In the genomic region with DNA sequence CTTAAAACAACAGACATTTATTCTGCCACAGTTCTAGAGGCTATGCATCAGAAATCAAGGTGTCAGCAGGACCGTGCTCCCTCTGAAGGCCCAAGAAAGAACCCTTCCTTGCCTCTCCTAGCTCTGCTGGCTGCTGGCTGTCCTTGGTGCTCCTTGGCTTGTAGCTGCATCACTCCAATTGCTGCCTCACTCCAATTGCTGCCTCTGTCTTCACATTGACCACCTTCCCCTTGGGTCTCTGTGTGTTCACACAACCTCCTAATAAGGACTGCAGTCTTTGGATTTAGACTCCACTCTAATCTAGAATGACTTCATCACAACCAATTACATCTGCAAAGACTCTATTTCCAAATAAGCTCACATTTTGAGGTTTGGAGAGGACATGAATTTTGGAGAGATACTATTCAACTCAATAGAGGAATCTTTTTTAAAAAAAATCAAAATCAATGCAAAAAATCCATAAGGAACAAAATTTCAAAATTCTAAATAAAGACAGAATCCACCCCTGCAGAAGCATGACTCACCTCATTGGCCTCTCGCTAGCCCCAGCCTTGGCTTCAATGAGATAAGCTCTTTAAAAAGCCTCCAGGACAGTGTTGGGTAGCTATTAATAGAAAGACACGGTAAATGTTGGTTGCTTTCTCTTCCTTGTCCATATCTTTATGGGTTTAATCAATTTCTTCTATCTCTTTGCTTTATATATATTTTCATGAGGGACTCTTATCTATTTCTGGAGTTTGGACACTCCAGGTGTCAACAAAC, we compare ENCODE assay signal across 12 cellular contexts.
DNase-seq lines count a peak whose midpoint lies in the region; TF ChIP-seq lines count a peak whose summit lies in the region.
"Had no signal": no experiment of that assay in that cellular context is flagged by ENCODE, and none has a peak within 500 bp of the region (broad histone marks: within the 10 kb centered on the region; RNA-seq: fewer than 3 reads in every experiment).

No MANE protein-coding gene starts in this region.

- intact Hi-C loops in spleen (cut with DNase I; ENCODE audit: low total_unique reads), result no loop called here

- no peak for TF ChIP-seq POLR2A in spleen (IDR thresholded peaks at IDR 0.05)

- H3K4me1 ChIP-seq in spleen, result no peaks in the 10 kb centered on the region
- H3K4me1 ChIP-seq: parathyroid adenoma had no signal

- H3K36me3 ChIP-seq in spleen, result no peaks in the 10 kb centered on the region

- H3K4me3 ChIP-seq in choroid plexus epithelial cell (ENCODE audit: low read depth, low read length) (no peak overlapping the region), spleen (no peak overlapping the region)

- H3K9me3 ChIP-seq in spleen, result peaks cover 0 to 4% (median 0%) of the 10 kb centered on the region in 8 donors

- TF ChIP-seq CTCF in choroid plexus epithelial cell (conservative IDR thresholded peaks at IDR 0.05; ENCODE audit: low read depth, low read length) (no peak), spleen (IDR thresholded peaks at IDR 0.05 in 8 of 11, conservative IDR thresholded peaks at IDR 0.05 in 3 of 11) (no peak)

- DNase-seq in AG08395 (ENCODE audit: low spot score), result peak; percentile 42
- DNase-seq in LoVo (ENCODE audit: low spot score), result peak; percentile 15
- peak; percentile 23 for DNase-seq in choroid plexus epithelial cell (ENCODE audit: low read depth)
- peak; percentile 68 for DNase-seq in islet precursor cell
- no peak for DNase-seq in spleen
- DNase-seq in AML-193 (lab: John Stamatoyannopoulos, UW), result no peak
- DNase-seq in SW 1271 (lab: John Stamatoyannopoulos, UW), result no peak
- DNase-seq in activated CD4-positive, alpha-beta T cell treated with anti-CD3 and anti-CD28 coated beads for 1 hour, result no peak
- DNase-seq: Kasumi-1; RPMI8226; stimulated activated CD4-positive, alpha-beta T cell treated with anti-CD3 and anti-CD28 coated beads, Interleukin-1b, Interleukin-23, amount 100 ng/mL, for 48 hours had no signal

- H3K27me3 ChIP-seq in spleen (replicated peaks in 1 of 7), result peaks cover 0 to 5% (median 0%) of the 10 kb centered on the region in 7 donors

- H3K27ac ChIP-seq in spleen, result no peak overlapping the region
- H3K27ac ChIP-seq: parathyroid adenoma had no signal

- 64 to 81% (median 77%) methylated on average over 2 to 3 of the region's 3 CpGs for WGBS in spleen, 5 donors

Comparison
In these comparisons a context has a peak if more than half of its experiments do, and no peak if none do; other contexts are left out.
1. DNase-seq: peak in AG08395 (single experiment), LoVo (single experiment), choroid plexus epithelial cell (single experiment) and islet precursor cell (single experiment); none in spleen (single experiment), AML-193 (0 of 2), SW 1271 (0 of 2) and activated CD4-positive, alpha-beta T cell treated with anti-CD3 and anti-CD28 coated beads for 1 hour (single experiment).